16 cellular contexts compared by ENCODE assay signal in genomic region chr15:79042213-79042928, GRCh38. TPM values are rescaled to one million over a fixed set of nuclear protein-coding genes. Genes with fewer than 3 reads are reported as not detected.
DNase-seq lines count a peak whose midpoint lies in the region; ATAC-seq and TF ChIP-seq lines count a peak whose summit lies in the region.
"Had no signal": no experiment of that assay in that cellular context is flagged by ENCODE, and none has a peak within 500 bp of the region (broad histone marks: within the 10 kb centered on the region; RNA-seq: fewer than 3 reads in every experiment).

No MANE protein-coding gene starts in this region.

- peaks cover 0 to 4% of the 10 kb centered on the region in 2 donors for H3K4me1 ChIP-seq in neuronal stem cell (ENCODE audit: control insufficient read depth in 2 of 2, insufficient read depth in 1 of 2, low read depth in 1 of 2, low read length in 2 of 2)

- no peak overlapping the region for H2BK120ac ChIP-seq in neuronal stem cell (ENCODE audit: low read depth, low read length)

- no peak overlapping the region for H2BK12ac ChIP-seq in neuronal stem cell (ENCODE audit: low read length)

- H2BK5ac ChIP-seq in neuronal stem cell (ENCODE audit: low read length) = no peak overlapping the region

- peaks cover 4 to 7% of the 10 kb centered on the region in 2 donors for H3K9me3 ChIP-seq in neuronal stem cell (replicated peaks in 1 of 2; ENCODE audit: control insufficient read depth in 2 of 2, insufficient read depth in 1 of 2, low read depth in 1 of 2, low read length in 2 of 2)
- peaks cover 17% of the 10 kb centered on the region for H3K9me3 ChIP-seq in CD4-positive, alpha-beta T cell (ENCODE audit: control insufficient read depth, low read length)

- H3K36me3 Mint-ChIP-seq in activated CD8-positive, alpha-beta T cell treated with anti-CD3 and anti-CD28 coated beads for 36 hours (ENCODE audit: low read depth) = no peaks in the 10 kb centered on the region
- no peaks in the 10 kb centered on the region for H3K36me3 Mint-ChIP-seq in CD4-positive, alpha-beta T cell (ENCODE audit: low read depth)
- H3K36me3 Mint-ChIP-seq: CD4-positive, alpha-beta memory T cell had no signal

- DNase-seq in EH (ENCODE audit: low read depth) = peak; percentile 9
- DNase-seq in activated CD8-positive, alpha-beta T cell treated with anti-CD3 and anti-CD28 coated beads for 36 hours = peak; percentile 12
- DNase-seq in choroid plexus epithelial cell (ENCODE audit: low read depth) = peak; percentile 12
- DNase-seq in neuronal stem cell (ENCODE audit: low spot score) = no peak
- DNase-seq in activated naive CD4-positive, alpha-beta T cell (lab: John Stamatoyannopoulos, UW) = no peak
- DNase-seq in CD4-positive, alpha-beta T cell = no peak
- DNase-seq in GM10248 (ENCODE audit: extremely low spot score) = no peak
- no peak for DNase-seq in SHP77 treated with DMSO at 0.1 percent for 48 hours (lab: John Stamatoyannopoulos, UW)
- DNase-seq: ACHN; CD4-positive, alpha-beta memory T cell; DMS79; GF-D8; H7 had no signal

- H3K4ac ChIP-seq in neuronal stem cell (ENCODE audit: low read length) = no peak overlapping the region

- no CpG with 5 or more reads among the region's 2 CpGs for WGBS in neuronal stem cell (ENCODE audit: extremely low coverage in 2 of 2, insufficient read length in 2 of 2, insufficient replicate concordance in 1 of 2), 2 donors

- intact Hi-C loops in activated CD8-positive, alpha-beta T cell treated with anti-CD3 and anti-CD28 coated beads for 36 hours (cut with micrococcal nuclease) = no loop called here
- intact Hi-C loops in CD4-positive, alpha-beta T cell (cut with DNase I, micrococcal nuclease) = no loop called here

- no peak overlapping the region for H3K18ac ChIP-seq in neuronal stem cell (ENCODE audit: low read length)

- peaks cover 0 to 9% (median 2%) of the 10 kb centered on the region in 3 experiments for H3K27me3 ChIP-seq in neuronal stem cell (ENCODE audit: control insufficient read depth in 3 of 3, insufficient read depth in 3 of 3, low read depth in 1 of 3, low read length in 3 of 3)
- peaks cover 14% of the 10 kb centered on the region for H3K27me3 ChIP-seq in CD4-positive, alpha-beta T cell (ENCODE audit: control insufficient read depth, insufficient read depth, low read length)
- H3K27me3 ChIP-seq: BLaER1 treated with 17β-estradiol and CSF1 and Interleukin-3, amounts not matched to agents 10 nM and 100 nM had no signal

- CTCF ChIA-PET in activated CD8-positive, alpha-beta T cell treated with anti-CD3 and anti-CD28 coated beads for 36 hours (lab: Charles Lee) = interaction anchor here (1.2 to 2.7 kb wide), 2 partner anchors 14 to 142 kb away, joined by 5 to 10 read pairs; no protein-coding TSS in a partner anchor
- CTCF ChIA-PET in CD4-positive, alpha-beta T cell (lab: Charles Lee) = no interaction called here
- CTCF ChIA-PET in GM10248 (lab: Yijun Ruan, JAX) = interaction anchor here (2.5 to 3.5 kb wide), 2 partner anchors 14 to 142 kb away, joined by 8 to 20 read pairs; no protein-coding TSS in a partner anchor

- H3K79me1 ChIP-seq in neuronal stem cell (ENCODE audit: low read depth, low read length) = no peaks in the 10 kb centered on the region

- H3K14ac ChIP-seq in neuronal stem cell (ENCODE audit: low read length) = peak overlapping the region; percentile 72

- H4K8ac ChIP-seq in neuronal stem cell (ENCODE audit: low read depth, low read length) = peak overlapping the region; percentile 52

- ATAC-seq in activated CD8-positive, alpha-beta T cell treated with anti-CD3 and anti-CD28 coated beads for 36 hours = peak; percentile 30
- ATAC-seq in CD4-positive, alpha-beta T cell (ENCODE audit: poor library complexity) = no peak
- ATAC-seq: GM23338 had no signal

- POLR2A ChIA-PET in activated CD8-positive, alpha-beta T cell treated with anti-CD3 and anti-CD28 coated beads for 36 hours (lab: Charles Lee) = no interaction called here
- POLR2A ChIA-PET in CD4-positive, alpha-beta T cell (lab: Charles Lee) = no interaction called here
- POLR2A ChIA-PET in GM10248 (lab: Yijun Ruan, JAX) = no interaction called here

- H4K91ac ChIP-seq in neuronal stem cell (ENCODE audit: low read depth, low read length, poor library complexity) = no peak overlapping the region

- H3K9ac ChIP-seq in neuronal stem cell (ENCODE audit: low read depth, low read length, poor library complexity) = no peak overlapping the region
- H3K9ac ChIP-seq: BLaER1 treated with 17β-estradiol and CSF1 and Interleukin-3, amounts not matched to agents 10 nM and 100 nM had no signal

- no peak overlapping the region for H2BK15ac ChIP-seq in neuronal stem cell (ENCODE audit: low read length)

- TF ChIP-seq CTCF in activated CD8-positive, alpha-beta T cell treated with anti-CD3 and anti-CD28 coated beads for 36 hours (IDR thresholded peaks at IDR 0.05) = no peak
- TF ChIP-seq CTCF in choroid plexus epithelial cell (conservative IDR thresholded peaks at IDR 0.05; ENCODE audit: low read depth, low read length) (no peak), GM10248 (IDR thresholded peaks at IDR 0.05; ENCODE audit: control extremely low read depth, extremely low read depth, low read depth, missing control alignments) (no peak)
- TF ChIP-seq CTCF in CD4-positive, alpha-beta T cell (IDR thresholded peaks at IDR 0.05) = no peak

- H3K36me3 ChIP-seq in neuronal stem cell (replicated peaks in 1 of 2; ENCODE audit: control insufficient read depth in 2 of 2, insufficient read depth in 2 of 2, low read length in 2 of 2) = peaks cover 0 to 2% of the 10 kb centered on the region in 2 donors
- H3K36me3 ChIP-seq: BLaER1 treated with 17β-estradiol and CSF1 and Interleukin-3, amounts not matched to agents 10 nM and 100 nM had no signal

- H3K4me2 ChIP-seq in neuronal stem cell (ENCODE audit: insufficient read depth, low read length, poor library complexity, severe bottlenecking) = no peak overlapping the region
- H3K4me2 ChIP-seq: GM23338 had no signal

- H3K27ac ChIP-seq in neuronal stem cell (replicated peaks; ENCODE audit: low read length) = no peak overlapping the region
- H3K27ac ChIP-seq in CD4-positive, alpha-beta T cell (ENCODE audit: low read depth, low read length) = no peak overlapping the region
- H3K27ac ChIP-seq: BLaER1 treated with 17β-estradiol and CSF1 and Interleukin-3, amounts not matched to agents 10 nM and 100 nM had no signal

- no peaks in the 10 kb centered on the region for H3K4me1 Mint-ChIP-seq in activated CD8-positive, alpha-beta T cell treated with anti-CD3 and anti-CD28 coated beads for 36 hours (ENCODE audit: low read depth)
- H3K4me1 Mint-ChIP-seq in CD4-positive, alpha-beta T cell (ENCODE audit: low read depth) = no peaks in the 10 kb centered on the region
- H3K4me1 Mint-ChIP-seq: CD4-positive, alpha-beta memory T cell; GM23338; IgD-negative memory B cell had no signal

- H2AFZ ChIP-seq in neuronal stem cell (ENCODE audit: low read length) = no peak overlapping the region
- H2AFZ ChIP-seq: GM23338 had no signal

- H2AK5ac ChIP-seq in neuronal stem cell (ENCODE audit: low read depth, low read length) = peak overlapping the region; percentile 1

- peaks cover 4% of the 10 kb centered on the region for H3K9me3 Mint-ChIP-seq in activated CD8-positive, alpha-beta T cell treated with anti-CD3 and anti-CD28 coated beads for 36 hours
- H3K9me3 Mint-ChIP-seq in CD4-positive, alpha-beta T cell = no peaks in the 10 kb centered on the region

- H3K27ac Mint-ChIP-seq in activated CD8-positive, alpha-beta T cell treated with anti-CD3 and anti-CD28 coated beads for 36 hours = no peak overlapping the region
- H3K27ac Mint-ChIP-seq in CD4-positive, alpha-beta T cell = no peak overlapping the region
- H3K27ac Mint-ChIP-seq: CD4-positive, alpha-beta memory T cell; GM23338; IgD-negative memory B cell had no signal

- no peak overlapping the region for H3K23ac ChIP-seq in neuronal stem cell (ENCODE audit: low read depth, low read length, poor library complexity)

- H3K4me3 ChIP-seq in choroid plexus epithelial cell (ENCODE audit: low read depth, low read length) = no peak overlapping the region
- H3K4me3 ChIP-seq in neuronal stem cell (ENCODE audit: low read length in 2 of 2) = no peak overlapping the region
- H3K4me3 ChIP-seq: BLaER1 treated with 17β-estradiol and CSF1 and Interleukin-3, amounts not matched to agents 10 nM and 100 nM; GM23338 had no signal

- peaks cover 16% of the 10 kb centered on the region for H3K27me3 Mint-ChIP-seq in activated CD8-positive, alpha-beta T cell treated with anti-CD3 and anti-CD28 coated beads for 36 hours
- H3K27me3 Mint-ChIP-seq in CD4-positive, alpha-beta T cell = peaks cover 34% of the 10 kb centered on the region

- H3K4me3 Mint-ChIP-seq in activated CD8-positive, alpha-beta T cell treated with anti-CD3 and anti-CD28 coated beads for 36 hours = no peak overlapping the region
- H3K4me3 Mint-ChIP-seq in CD4-positive, alpha-beta T cell = no peak overlapping the region
- H3K4me3 Mint-ChIP-seq: CD4-positive, alpha-beta memory T cell; GM23338 had no signal

RNA-seq across cellular contexts. Expression of gene RASGRF1, which starts 48.2 kb away (rescaled TPM):
- not detected for total RNA-seq in activated CD8-positive, alpha-beta T cell treated with anti-CD3 and anti-CD28 coated beads for 36 hours
- polyA plus RNA-seq in neuronal stem cell (2013, experiment 1 of 2) = 0.07 TPM
- polyA plus RNA-seq in neuronal stem cell (2013, experiment 2 of 2) = 0.01 TPM
- total RNA-seq in CD4-positive, alpha-beta T cell = not detected
- total RNA-seq: CD4-positive, alpha-beta memory T cell had no signal
- polyA plus RNA-seq: CD4-positive, alpha-beta memory T cell had no signal

Comparison
In these comparisons a context has a peak if more than half of its experiments do, and no peak if none do; other contexts are left out.
1. DNase-seq: peak in EH (single experiment), activated CD8-positive, alpha-beta T cell treated with anti-CD3 and anti-CD28 coated beads for 36 hours (single experiment) and choroid plexus epithelial cell (single experiment); none in neuronal stem cell (single experiment), activated naive CD4-positive, alpha-beta T cell (0 of 4), CD4-positive, alpha-beta T cell (0 of 10), GM10248 (single experiment) and SHP77 treated with DMSO at 0.1 percent for 48 hours (single experiment).